In genomic region chr15:97909291-97909891, GRCh38 we compare ENCODE assay signal across 8 cellular contexts. TPM values are rescaled to one million over a fixed set of nuclear protein-coding genes. Genes with fewer than 3 reads are reported as not detected.
DNase-seq lines count a peak whose midpoint lies in the region; ATAC-seq and TF ChIP-seq lines count a peak whose summit lies in the region.

No MANE protein-coding gene starts in this region.

- TF ChIP-seq EP300 in esophagus muscularis mucosa (IDR thresholded peaks at IDR 0.05): no peak
- no peak for TF ChIP-seq EP300 in suprapubic skin (IDR thresholded peaks at IDR 0.05)

- peaks cover 0 to 5% (median 4%) of the 10 kb centered on the region in 4 donors for H3K4me1 ChIP-seq in esophagus muscularis mucosa
- peaks cover 1% of the 10 kb centered on the region for H3K4me1 ChIP-seq in suprapubic skin

- POLR2A ChIA-PET in naive thymus-derived CD8-positive, alpha-beta T cell (lab: Charles Lee): no interaction called here

- peaks cover 6 to 68% (median 13%) of the 10 kb centered on the region in 5 donors for H3K27me3 Mint-ChIP-seq in naive thymus-derived CD8-positive, alpha-beta T cell

- no peak overlapping the region for H3K4me3 Mint-ChIP-seq in naive thymus-derived CD8-positive, alpha-beta T cell

- no peaks in the 10 kb centered on the region for H3K9me3 Mint-ChIP-seq in naive thymus-derived CD8-positive, alpha-beta T cell

- peak; percentile 39 for DNase-seq in NCI-H748 treated with DMSO at 0.1 percent for 48 hours (lab: John Stamatoyannopoulos, UW)
- DNase-seq in activated CD8-positive, alpha-beta memory T cell treated with anti-CD3 and anti-CD28 coated beads for 48 hours (ENCODE audit: low read depth in 2 of 3, low spot score in 2 of 3): peak; percentile 10 to 21 (median 11)
- no peak for DNase-seq in esophagus muscularis mucosa (ENCODE audit: extremely low spot score)
- DNase-seq in naive thymus-derived CD8-positive, alpha-beta T cell: peak; percentile 32 to 74 (median 52)
- DNase-seq in suprapubic skin (ENCODE audit: low spot score in 2 of 2): no peak

- intact Hi-C loops in esophagus muscularis mucosa (cut with DNase I): loop anchor here (2.0 to 10.0 kb wide), 3 partner anchors 175 to 515 kb away; no protein-coding TSS in a partner anchor

- H3K4me3 ChIP-seq in esophagus muscularis mucosa (no peak overlapping the region), suprapubic skin (no peak overlapping the region)

- no peaks in the 10 kb centered on the region for H3K36me3 Mint-ChIP-seq in naive thymus-derived CD8-positive, alpha-beta T cell

- no peaks in the 10 kb centered on the region for H3K9me3 ChIP-seq in esophagus muscularis mucosa
- H3K9me3 ChIP-seq in suprapubic skin: no peaks in the 10 kb centered on the region

- no peaks in the 10 kb centered on the region for H3K36me3 ChIP-seq in esophagus muscularis mucosa
- no peaks in the 10 kb centered on the region for H3K36me3 ChIP-seq in suprapubic skin

- no peak for TF ChIP-seq POLR2A in esophagus muscularis mucosa (IDR thresholded peaks at IDR 0.05; ENCODE audit: low read depth)
- TF ChIP-seq POLR2A in suprapubic skin (IDR thresholded peaks at IDR 0.05): no peak

- peak; percentile 99 for ATAC-seq in GM18868 (IDR thresholded peaks at IDR 0.05; ENCODE audit: unreplicated experiment)
- peak; percentile 94 for ATAC-seq in HG03097 (IDR thresholded peaks at IDR 0.05; ENCODE audit: low FRiP score, unreplicated experiment)
- ATAC-seq in naive thymus-derived CD8-positive, alpha-beta T cell: peak; percentile 72

- WGBS in esophagus muscularis mucosa: 9% methylated on average over 3 of the region's 3 CpGs
- 11% methylated on average over 3 of the region's 3 CpGs for WGBS in suprapubic skin

- no peak overlapping the region for H3K27ac ChIP-seq in C4-2B
- no peak overlapping the region for H3K27ac ChIP-seq in esophagus muscularis mucosa (replicated peaks in 1 of 4)
- H3K27ac ChIP-seq in suprapubic skin: no peak overlapping the region

- TF ChIP-seq CTCF in C4-2B (conservative IDR thresholded peaks at IDR 0.05) (peak; percentile 91), esophagus muscularis mucosa (IDR thresholded peaks at IDR 0.05) (peak; percentile 88 to 98 (median 91)), suprapubic skin (IDR thresholded peaks at IDR 0.05) (peak; percentile 75 to 89)

- peak overlapping the region in 1 of 10 donors; percentile 43 for H3K27ac Mint-ChIP-seq in naive thymus-derived CD8-positive, alpha-beta T cell

- H3K27me3 ChIP-seq in esophagus muscularis mucosa (no peaks in the 10 kb centered on the region), suprapubic skin (peaks cover 35% of the 10 kb centered on the region)

- H3K4me1 Mint-ChIP-seq in naive thymus-derived CD8-positive, alpha-beta T cell: peaks cover 0 to 3% (median under 1%) of the 10 kb centered on the region in 4 donors

RNA-seq across cellular contexts. Expression of gene ARRDC4, which starts 51.1 kb away (rescaled TPM):
- total RNA-seq in esophagus muscularis mucosa: 100 to 1,000 TPM; 115 to 135 (median 128) TPM
- total RNA-seq in naive thymus-derived CD8-positive, alpha-beta T cell: 1 to 10 TPM; 1.3 to 1.5 TPM
- under 1 TPM; 0.53 to 0.63 (median 0.56) TPM for polyA plus RNA-seq in naive thymus-derived CD8-positive, alpha-beta T cell
- 10 to 100 TPM; 57.7 to 67.1 (median 66.3) TPM for total RNA-seq in suprapubic skin

Comparison
In these comparisons a context has a peak if more than half of its experiments do, and no peak if none do; other contexts are left out.
1. DNase-seq: peak in NCI-H748 treated with DMSO at 0.1 percent for 48 hours (single experiment), activated CD8-positive, alpha-beta memory T cell treated with anti-CD3 and anti-CD28 coated beads for 48 hours (3 of 3) and naive thymus-derived CD8-positive, alpha-beta T cell (10 of 10); none in esophagus muscularis mucosa (single experiment) and suprapubic skin (0 of 2).
2. RNA of gene ARRDC4, which starts 51.1 kb away (total RNA-seq): 115 to 135 TPM in esophagus muscularis mucosa and 57.7 to 67.1 TPM in suprapubic skin; 1.3 to 1.5 TPM in naive thymus-derived CD8-positive, alpha-beta T cell; every median in the first group is over 10 times any median in the second.
3. Peak in every context shown above with its lines, with median percentiles within 50 percentile points of each other: CTCF ChIP-seq and ATAC-seq.